Comparison of ENCODE assay signal across 8 cellular contexts in genomic region chr11:60906132-60906972, GRCh38. TPM values are rescaled to one million over a fixed set of nuclear protein-coding genes. Genes with fewer than 3 reads are reported as not detected.
DNase-seq lines count a peak whose midpoint lies in the region; ATAC-seq, FAIRE-seq and TF ChIP-seq lines count a peak whose summit lies in the region.

PRPF19 (minus strand) TSS chr11:60906585; CDS start chr11:60906382, 203 bp downstream.

- peak; percentile 86 for FAIRE-seq in GM12891 (lab: Jason Lieb, UNC)

- WGBS in adrenal gland, 4 donors: 0 to 1% (median 1%) methylated on average over 26 to 75 of the region's 75 CpGs
- WGBS in heart right ventricle, 2 donors: 0% methylated on average over 75 of the region's 75 CpGs

- TF ChIP-seq POLR2A in GM12891 (IDR thresholded peaks at IDR 0.05; ENCODE audit: low read depth, low read length): peak; percentile 90
- TF ChIP-seq POLR2A in adrenal gland (IDR thresholded peaks at IDR 0.05): peak; percentile 74 to 95

- H3K27me3 ChIP-seq in adrenal gland: no peaks in the 10 kb centered on the region
- no peaks in the 10 kb centered on the region for H3K27me3 ChIP-seq in heart right ventricle

- no peak for TF ChIP-seq CTCF in adrenal gland (IDR thresholded peaks at IDR 0.05)
- no peak for TF ChIP-seq CTCF in heart right ventricle (IDR thresholded peaks at IDR 0.05)
- TF ChIP-seq CTCF in progenitor cell of endocrine pancreas (IDR thresholded peaks at IDR 0.05; ENCODE audit: unreplicated experiment): no peak

- peaks cover 17 to 23% of the 10 kb centered on the region in 2 donors for H3K4me1 ChIP-seq in adrenal gland (replicated peaks in 1 of 2)
- peaks cover 6 to 47% (median 33%) of the 10 kb centered on the region in 9 donors for H3K4me1 ChIP-seq in heart right ventricle

- H3K27ac ChIP-seq in adrenal gland: peak within 1 kb of the TSS; percentile 86 to 97 (median 95)
- peak within 1 kb of the TSS; percentile 51 to 95 (median 92) for H3K27ac ChIP-seq in heart right ventricle

- H3K36me3 ChIP-seq in adrenal gland (replicated peaks in 1 of 2) (peaks cover 0 to 24% of the 10 kb centered on the region in 2 donors), heart right ventricle (peaks cover 0 to 29% (median 14%) of the 10 kb centered on the region in 9 donors)

- DNase-seq in GM12891 (ENCODE audit: insufficient read length, low spot score): peak; percentile 92
- peak; percentile 95 for DNase-seq in NCI-H146 (lab: John Stamatoyannopoulos, UW)
- DNase-seq in T-helper 1 cell: peak; percentile 94 to 99 (median 98)
- peak; percentile 97 to 99 (median 97) for DNase-seq in adrenal gland
- DNase-seq in heart right ventricle: peak; percentile 98 to 99
- DNase-seq in progenitor cell of endocrine pancreas (ENCODE audit: low spot score, unreplicated experiment): peak; percentile 97
- DNase-seq in ureter (ENCODE audit: low spot score): peak; percentile 98

- H3K36me3 Mint-ChIP-seq in progenitor cell of endocrine pancreas (ENCODE audit: insufficient read depth): no peaks in the 10 kb centered on the region

- peak; percentile 72 for ATAC-seq in HG02852 (IDR thresholded peaks at IDR 0.05; ENCODE audit: unreplicated experiment)
- ATAC-seq in heart right ventricle: peak; percentile 96 to 99 (median 97)

- H3K9me3 Mint-ChIP-seq in progenitor cell of endocrine pancreas (ENCODE audit: low read depth): no peaks in the 10 kb centered on the region

- H3K27ac Mint-ChIP-seq in progenitor cell of endocrine pancreas: peak within 1 kb of the TSS; percentile 96

- intact Hi-C loops in adrenal gland (cut with DNase I) (no loop called here), heart right ventricle (cut with DNase I) (loop anchor here in 1 of 10 donors (5.0 kb wide), 1 partner anchor 46 kb away; the partner anchor contains the start of gene SLC15A3)

- H3K27me3 Mint-ChIP-seq in progenitor cell of endocrine pancreas: peaks cover 28% of the 10 kb centered on the region

- peaks cover 18% of the 10 kb centered on the region for H3K4me1 Mint-ChIP-seq in progenitor cell of endocrine pancreas (ENCODE audit: low read depth)

- peak within 1 kb of the TSS; percentile 90 for H3K4me3 Mint-ChIP-seq in progenitor cell of endocrine pancreas (ENCODE audit: low read depth)

- H3K4me3 ChIP-seq in adrenal gland: peak within 1 kb of the TSS; percentile 59 to 92 (median 83)
- H3K4me3 ChIP-seq in heart right ventricle: peak within 1 kb of the TSS; percentile 64 to 98 (median 85)

- H3K9me3 ChIP-seq in adrenal gland (replicated peaks in 1 of 3) (no peaks in the 10 kb centered on the region), heart right ventricle (no peaks in the 10 kb centered on the region)

TF ChIP-seq in GM12891, 5 proteins besides CTCF, POLR2A, EP300 and RAD21:
- TF ChIP-seq PAX5 (IDR thresholded peaks at IDR 0.05; ENCODE audit: insufficient read depth, low read length, severe bottlenecking) (peak; percentile 58), POLR2AphosphoS5 (IDR thresholded peaks at IDR 0.05; ENCODE audit: low read depth, low read length) (peak; percentile 94), TAF1 (IDR thresholded peaks at IDR 0.05; ENCODE audit: low read depth, low read length) (peak; percentile 86), SPI1 (IDR thresholded peaks at IDR 0.05; ENCODE audit: low read depth, low read length) (no peak), POU2F2 (IDR thresholded peaks at IDR 0.05; ENCODE audit: low read depth, low read length) (peak; percentile 41; the same call in 1 of the 2 replicates)

RNA-seq across cellular contexts. Expression of gene PRPF19, which starts in this region (rescaled TPM):
- 114 TPM for polyA plus RNA-seq in GM12891 (2012; ENCODE audit: low read depth, missing spikeins)
- total RNA-seq in adrenal gland (100 to 1,000 TPM in 3 of 8 donors, 10 to 100 TPM in 5; 81.5 to 129 (median 98.2) TPM), heart right ventricle (10 to 100 TPM; 32.0 to 49.7 (median 39.4) TPM), progenitor cell of endocrine pancreas (102 and 111 TPM in 2 replicates), ureter (113 TPM)
- polyA plus RNA-seq in adrenal gland (100 to 1,000 TPM; 101 to 107 (median 103) TPM), heart right ventricle (10 to 100 TPM; 50.3 to 53.0 TPM)

Comparison
In these comparisons a context has a peak if more than half of its experiments do, and no peak if none do; other contexts are left out.
1. Peak in every context shown above with its lines: DNase-seq, ATAC-seq, H3K4me3 ChIP-seq and H3K27ac ChIP-seq.